Comparison of ENCODE assay signal across 1 cellular context in the genomic region with DNA sequence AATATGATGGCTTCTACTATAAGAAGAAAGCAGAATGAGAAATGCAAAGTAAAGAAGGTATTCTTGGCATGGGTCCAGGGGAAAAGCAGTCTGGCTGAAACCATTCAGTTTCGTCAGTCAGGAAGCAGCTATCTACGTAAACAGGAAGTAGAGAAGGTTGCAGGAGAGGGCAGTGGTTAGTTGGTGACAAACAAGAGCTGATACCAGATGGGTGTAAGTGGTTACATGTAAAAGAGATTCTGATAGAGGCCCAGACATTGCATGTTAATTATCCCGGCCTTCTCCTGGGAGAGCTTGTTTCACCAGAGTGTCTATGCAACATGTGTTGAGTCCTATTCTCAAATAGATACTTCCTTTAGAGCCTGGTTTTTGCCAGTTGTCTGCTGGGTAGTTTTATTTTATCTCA.
TF ChIP-seq lines count a peak whose summit lies in the region.

No MANE protein-coding gene starts in this region.

TF ChIP-seq in liver, 16 proteins besides CTCF, POLR2A, EP300 and RAD21 (continued from another document):
- TF ChIP-seq, protein P1, sequence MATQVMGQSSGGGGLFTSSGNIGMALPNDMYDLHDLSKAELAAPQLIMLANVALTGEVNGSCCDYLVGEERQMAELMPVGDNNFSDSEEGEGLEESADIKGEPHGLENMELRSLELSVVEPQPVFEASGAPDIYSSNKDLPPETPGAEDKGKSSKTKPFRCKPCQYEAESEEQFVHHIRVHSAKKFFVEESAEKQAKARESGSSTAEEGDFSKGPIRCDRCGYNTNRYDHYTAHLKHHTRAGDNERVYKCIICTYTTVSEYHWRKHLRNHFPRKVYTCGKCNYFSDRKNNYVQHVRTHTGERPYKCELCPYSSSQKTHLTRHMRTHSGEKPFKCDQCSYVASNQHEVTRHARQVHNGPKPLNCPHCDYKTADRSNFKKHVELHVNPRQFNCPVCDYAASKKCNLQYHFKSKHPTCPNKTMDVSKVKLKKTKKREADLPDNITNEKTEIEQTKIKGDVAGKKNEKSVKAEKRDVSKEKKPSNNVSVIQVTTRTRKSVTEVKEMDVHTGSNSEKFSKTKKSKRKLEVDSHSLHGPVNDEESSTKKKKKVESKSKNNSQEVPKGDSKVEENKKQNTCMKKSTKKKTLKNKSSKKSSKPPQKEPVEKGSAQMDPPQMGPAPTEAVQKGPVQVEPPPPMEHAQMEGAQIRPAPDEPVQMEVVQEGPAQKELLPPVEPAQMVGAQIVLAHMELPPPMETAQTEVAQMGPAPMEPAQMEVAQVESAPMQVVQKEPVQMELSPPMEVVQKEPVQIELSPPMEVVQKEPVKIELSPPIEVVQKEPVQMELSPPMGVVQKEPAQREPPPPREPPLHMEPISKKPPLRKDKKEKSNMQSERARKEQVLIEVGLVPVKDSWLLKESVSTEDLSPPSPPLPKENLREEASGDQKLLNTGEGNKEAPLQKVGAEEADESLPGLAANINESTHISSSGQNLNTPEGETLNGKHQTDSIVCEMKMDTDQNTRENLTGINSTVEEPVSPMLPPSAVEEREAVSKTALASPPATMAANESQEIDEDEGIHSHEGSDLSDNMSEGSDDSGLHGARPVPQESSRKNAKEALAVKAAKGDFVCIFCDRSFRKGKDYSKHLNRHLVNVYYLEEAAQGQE (IDR thresholded peaks at IDR 0.05) = no peak
- TF ChIP-seq HNF4G (IDR thresholded peaks at IDR 0.05) = no peak
- TF ChIP-seq JUND (IDR thresholded peaks at IDR 0.05) = peak in 1 of 2 donors; percentile 8
- TF ChIP-seq GABPA (IDR thresholded peaks at IDR 0.05 in 1 of 2, conservative IDR thresholded peaks at IDR 0.05 in 1 of 2) = peak; percentile 64 to 85
- peak; percentile 72 for TF ChIP-seq SP1 (IDR thresholded peaks at IDR 0.05)
- TF ChIP-seq EGR1 (IDR thresholded peaks at IDR 0.05; ENCODE audit: low read depth in 2 of 2) = peak in 1 of 2 donors; percentile 48
- TF ChIP-seq RXRA (IDR thresholded peaks at IDR 0.05) = peak; percentile 48 to 62
